28 cellular contexts compared by ENCODE assay signal in the genomic region with DNA sequence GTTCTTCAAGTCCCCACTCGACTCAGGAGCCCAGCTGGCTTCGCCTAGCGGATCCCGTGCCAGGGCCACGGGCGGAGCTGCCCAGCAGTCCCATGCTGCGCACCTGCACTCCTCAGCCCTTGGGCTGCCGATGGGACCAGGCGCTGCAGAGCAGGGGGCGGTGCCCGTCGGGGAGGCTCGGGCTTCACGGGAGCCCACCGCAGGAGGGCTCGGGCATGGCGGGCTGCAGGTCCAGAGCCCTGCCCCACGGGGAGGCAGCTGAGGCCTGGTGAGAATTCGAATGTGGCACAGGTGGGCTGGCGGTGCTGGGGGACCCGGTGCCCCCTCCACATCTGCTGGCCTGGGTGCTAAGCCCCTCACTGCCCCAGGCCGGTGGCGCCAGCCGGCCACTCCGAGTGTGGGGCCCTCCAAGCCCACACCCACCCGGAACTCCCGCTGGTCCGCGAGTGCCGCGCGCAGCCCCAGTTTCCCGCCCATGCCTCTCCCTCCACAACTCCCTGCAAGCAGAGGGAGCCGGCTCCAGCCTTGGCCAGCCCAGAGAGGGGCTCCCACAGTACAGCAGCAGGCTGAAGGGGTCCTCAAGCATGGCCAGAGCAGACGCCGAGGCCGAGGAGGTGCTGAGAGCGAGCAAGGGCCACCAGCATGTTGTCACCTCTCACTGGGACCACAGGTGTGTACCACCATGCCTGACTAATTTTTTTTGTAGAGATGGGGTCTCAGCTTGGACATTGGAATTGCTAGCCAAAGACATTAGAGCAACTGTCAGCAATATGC.
"Had no signal": no experiment of that assay in that cellular context is flagged by ENCODE, and none has a peak within 500 bp of the region (broad histone marks: within the 10 kb centered on the region; RNA-seq: fewer than 3 reads in every experiment).

No MANE protein-coding gene starts in this region.

- H3K36me3 ChIP-seq: ovary, right lobe of liver, uterus had no signal

- H3K9me3 Mint-ChIP-seq: natural killer cell; stimulated activated memory B cell treated with anti-CD40 and anti-IgM and Interleukin-4, amounts not matched to agents 10 μg/mL and 1 μg/mL and 100 μg/mL, for 72 hours had no signal

- H3K27me3 Mint-ChIP-seq: stimulated activated memory B cell treated with anti-CD40 and anti-IgM and Interleukin-4, amounts not matched to agents 10 μg/mL and 1 μg/mL and 100 μg/mL, for 72 hours; type B pancreatic cell had no signal

- H3K9me3 ChIP-seq: mucosa of descending colon, ovary, right lobe of liver, stomach, thoracic aorta, uterus had no signal

- H3K4me1 Mint-ChIP-seq: endodermal cell had no signal

- FAIRE-seq: colon, endothelial cell of umbilical vein, frontal cortex had no signal

- H3K27ac Mint-ChIP-seq: endodermal cell; stimulated activated memory B cell treated with anti-CD40 and anti-IgM and Interleukin-4, amounts not matched to agents 10 μg/mL and 1 μg/mL and 100 μg/mL, for 72 hours had no signal

- H3K4me3 Mint-ChIP-seq: endodermal cell; natural killer cell; neural crest cell; stimulated activated memory B cell treated with anti-CD40 and anti-IgM and Interleukin-4, amounts not matched to agents 10 μg/mL and 1 μg/mL and 100 μg/mL, for 72 hours; type B pancreatic cell had no signal

- H3K27me3 ChIP-seq: heart left ventricle, ovary, right lobe of liver, spleen, stomach, uterus had no signal

- H3K4me1 ChIP-seq: uterus had no signal

- H3K4me3 ChIP-seq: heart left ventricle, mucosa of descending colon, ovary, right lobe of liver, spleen, stomach, thoracic aorta, uterus had no signal

- ATAC-seq: mucosa of descending colon; stimulated activated memory B cell treated with anti-CD40 and anti-IgM and Interleukin-4, amounts not matched to agents 10 μg/mL and 1 μg/mL and 100 μg/mL, for 72 hours had no signal

- H3K36me3 Mint-ChIP-seq: natural killer cell had no signal

- DNase-seq: cerebellar nuclear complex; dermis blood vessel endothelial cell; effector CD4-positive, alpha-beta T cell; endodermal cell; erythroblast; heart left ventricle; hippocampal formation; kidney glomerular epithelial cell; mammary epithelial cell; mucosa of descending colon; natural killer cell; nucleus accumbens; ovary; right lobe of liver; spleen; stimulated activated CD4-positive, alpha-beta T cell treated with anti-CD3 and anti-CD28 coated beads, Interleukin-15, amount 100 ng/mL, for 24 hours; stimulated activated CD4-positive, alpha-beta T cell treated with anti-CD3 and anti-CD28 coated beads, Interleukin-1b, Interleukin-23, amount 100 ng/mL, for 48 hours; stimulated activated CD4-positive, alpha-beta T cell treated with anti-CD3 and anti-CD28 coated beads, Interleukin-4, amount 100 ng/mL, for 24 hours; stomach; substantia nigra; uterus had no signal

- H3K27ac ChIP-seq: heart left ventricle, ovary, right lobe of liver, spleen, stomach, thoracic aorta, uterus had no signal
